ENCODE assay signal across 8 cellular contexts in the genomic region with DNA sequence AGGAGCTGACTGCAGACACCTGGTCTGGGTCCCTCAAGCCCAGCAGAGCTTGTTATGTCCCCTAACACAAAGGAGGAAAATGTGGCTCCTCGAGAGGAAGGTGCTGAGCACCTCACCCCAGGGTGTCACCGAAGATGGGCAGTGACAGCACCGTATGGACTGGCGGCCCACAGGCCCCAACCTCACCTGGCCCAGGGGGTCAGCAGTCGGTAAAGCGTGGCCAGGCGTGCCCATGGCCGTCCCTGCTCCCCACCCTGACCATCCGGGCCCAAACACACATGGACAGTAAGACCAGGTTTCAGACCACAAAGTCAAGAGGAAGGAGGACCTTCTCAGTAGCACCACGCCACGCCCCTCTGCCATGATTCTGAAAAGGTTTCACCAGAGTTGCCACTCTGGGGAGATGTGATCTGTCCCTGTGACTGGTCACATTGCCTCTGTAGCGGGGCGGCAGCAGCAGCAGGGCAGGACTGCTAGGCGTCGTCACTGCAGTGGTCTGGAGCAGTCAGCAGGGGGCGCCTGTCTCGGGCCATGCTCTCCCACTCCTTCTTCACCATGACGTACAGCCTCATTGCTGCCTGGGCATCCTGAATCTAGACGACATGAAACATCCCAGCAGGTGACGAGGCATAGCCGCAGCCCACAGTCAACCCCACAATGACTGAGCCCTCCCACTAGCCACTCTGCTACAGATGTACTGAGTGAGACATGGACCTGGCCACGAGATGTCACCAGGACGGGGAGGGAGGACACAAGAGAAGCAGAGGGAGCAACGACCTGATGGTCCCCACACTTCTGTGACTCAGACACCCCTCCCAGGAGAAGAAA. TPM values are rescaled to one million over a fixed set of nuclear protein-coding genes. Genes with fewer than 3 reads are reported as not detected.
DNase-seq lines count a peak whose midpoint lies in the region; ATAC-seq and TF ChIP-seq lines count a peak whose summit lies in the region.

No MANE protein-coding gene starts in this region.

- ATAC-seq in GM18907 (IDR thresholded peaks at IDR 0.05; ENCODE audit: unreplicated experiment) = peak; percentile 57

- H3K9me3 Mint-ChIP-seq in activated naive CD4-positive, alpha-beta T cell treated with anti-CD3 and anti-CD28 coated beads, Interleukin-2, amount 10 ng/mL, durations not matched to agents 7 days and 5 days = no peaks in the 10 kb centered on the region
- no peaks in the 10 kb centered on the region for H3K9me3 Mint-ChIP-seq in type B pancreatic cell

- DNase-seq in ACHN (peak; percentile 42), M059J (ENCODE audit: low read depth) (peak; percentile 32), SKM-1 (lab: John Stamatoyannopoulos, UW; ENCODE audit: unreplicated experiment) (peak; percentile 69), glomerular visceral epithelial cell (ENCODE audit: extremely low spot score) (peak; percentile 61), pons (ENCODE audit: low spot score) (peak; percentile 57), type B pancreatic cell (ENCODE audit: extremely low spot score, unreplicated experiment) (peak; percentile 86)
- DNase-seq in activated naive CD4-positive, alpha-beta T cell treated with anti-CD3 and anti-CD28 coated beads, Interleukin-2, amount 10 ng/mL, durations not matched to agents 7 days and 5 days = peak; percentile 84

- H3K27ac Mint-ChIP-seq in activated naive CD4-positive, alpha-beta T cell treated with anti-CD3 and anti-CD28 coated beads, Interleukin-2, amount 10 ng/mL, durations not matched to agents 7 days and 5 days = peak overlapping the region; percentile 8
- peak overlapping the region; percentile 12 for H3K27ac Mint-ChIP-seq in type B pancreatic cell

- CTCF ChIA-PET in activated naive CD4-positive, alpha-beta T cell treated with anti-CD3 and anti-CD28 coated beads, Interleukin-2, amount 10 ng/mL, durations not matched to agents 7 days and 5 days (lab: Charles Lee) = interaction anchor here (1.0 to 3.4 kb wide), 3 partner anchors 11 to 80 kb away, joined by 3 to 13 read pairs (median 12); no protein-coding TSS in a partner anchor

- no peak overlapping the region for H3K4me3 Mint-ChIP-seq in activated naive CD4-positive, alpha-beta T cell treated with anti-CD3 and anti-CD28 coated beads, Interleukin-2, amount 10 ng/mL, durations not matched to agents 7 days and 5 days
- no peak overlapping the region for H3K4me3 Mint-ChIP-seq in type B pancreatic cell

- TF ChIP-seq CTCF in type B pancreatic cell (conservative IDR thresholded peaks at IDR 0.05) = peak; percentile 93

- peaks cover 44% of the 10 kb centered on the region for H3K36me3 Mint-ChIP-seq in activated naive CD4-positive, alpha-beta T cell treated with anti-CD3 and anti-CD28 coated beads, Interleukin-2, amount 10 ng/mL, durations not matched to agents 7 days and 5 days
- H3K36me3 Mint-ChIP-seq in type B pancreatic cell = peaks cover 5% of the 10 kb centered on the region

- in situ Hi-C loops in ACHN (cut with HindIII; ENCODE audit: low pct_ligation_motif_present, low pct_unique_long_range_greater_than_20kb, low sequenced_read_pairs) = no loop called here

- H3K4me1 Mint-ChIP-seq in activated naive CD4-positive, alpha-beta T cell treated with anti-CD3 and anti-CD28 coated beads, Interleukin-2, amount 10 ng/mL, durations not matched to agents 7 days and 5 days = peaks cover 5% of the 10 kb centered on the region
- H3K4me1 Mint-ChIP-seq in type B pancreatic cell (ENCODE audit: unreplicated experiment) = peaks cover 5% of the 10 kb centered on the region

- H3K27me3 Mint-ChIP-seq in activated naive CD4-positive, alpha-beta T cell treated with anti-CD3 and anti-CD28 coated beads, Interleukin-2, amount 10 ng/mL, durations not matched to agents 7 days and 5 days = no peaks in the 10 kb centered on the region
- H3K27me3 Mint-ChIP-seq in type B pancreatic cell = no peaks in the 10 kb centered on the region

RNA-seq across cellular contexts. Expression of gene REXO4, which starts 11.1 kb away (rescaled TPM):
- 17.2 and 21.2 TPM in 2 replicates for total RNA-seq in M059J (2014; rRNA removed; shearing (Covaris generic))
- total RNA-seq in type B pancreatic cell (ENCODE audit: low replicate concordance) = 26.5 and 28.9 TPM in 2 replicates

RNA-seq across cellular contexts. Expression of gene ADAMTS13, which starts 15.5 kb away (rescaled TPM):
- 0.20 TPM in 1 of 2 replicates, not detected in the other for total RNA-seq in M059J (2014; rRNA removed; shearing (Covaris generic))
- 4.4 and 12.9 TPM in 2 replicates for total RNA-seq in type B pancreatic cell (ENCODE audit: low replicate concordance)

RNA-seq across cellular contexts. Expression of gene STKLD1, which starts 30.5 kb away (rescaled TPM):
- total RNA-seq in M059J (2014; rRNA removed; shearing (Covaris generic)) = not detected in 2 replicates
- total RNA-seq in type B pancreatic cell (ENCODE audit: low replicate concordance) = 1.00 and 3.9 TPM in 2 replicates

RNA-seq across cellular contexts. Expression of gene SURF4, which starts 30.8 kb away (rescaled TPM):
- total RNA-seq in M059J (2014; rRNA removed; shearing (Covaris generic)) = 407 and 555 TPM in 2 replicates
- total RNA-seq in type B pancreatic cell (ENCODE audit: low replicate concordance) = 173 and 224 TPM in 2 replicates

RNA-seq across cellular contexts. Expression of gene SURF2, which starts 50.3 kb away (rescaled TPM):
- 19.8 and 23.5 TPM in 2 replicates for total RNA-seq in M059J (2014; rRNA removed; shearing (Covaris generic))
- 21.3 and 23.5 TPM in 2 replicates for total RNA-seq in type B pancreatic cell (ENCODE audit: low replicate concordance)

Comparison
In these comparisons a context has a peak if more than half of its experiments do, and no peak if none do; other contexts are left out.
1. Peak in every context shown above with its lines: DNase-seq and ATAC-seq.
2. DNase-seq: peak in every context shown above with its lines; median percentile 86 in type B pancreatic cell; 84 in activated naive CD4-positive, alpha-beta T cell treated with anti-CD3 and anti-CD28 coated beads, Interleukin-2, amount 10 ng/mL, durations not matched to agents 7 days and 5 days; 69 in SKM-1; 61 in glomerular visceral epithelial cell; 57 in pons; 42 in ACHN; 32 in M059J.